18 cellular contexts compared by ENCODE assay signal in genomic region chr2:120373424-120373823, GRCh38. TPM values are rescaled to one million over a fixed set of nuclear protein-coding genes. Genes with fewer than 3 reads are reported as not detected.
"Had no signal": no experiment of that assay in that cellular context is flagged by ENCODE, and none has a peak within 500 bp of the region (broad histone marks: within the 10 kb centered on the region; RNA-seq: fewer than 3 reads in every experiment).

No MANE protein-coding gene starts in this region.

- H3K9me3 Mint-ChIP-seq: activated CD4-positive, alpha-beta memory T cell treated with anti-CD3 and anti-CD28 coated beads, Interleukin-2, amount 10 ng/mL, durations not matched to agents 7 days and 5 days; effector memory CD8-positive, alpha-beta T cell; natural killer cell; stimulated activated naive B cell treated with anti-CD40 and anti-IgM and Interleukin-4, amounts not matched to agents 10 μg/mL and 1 μg/mL and 100 μg/mL, for 72 hours had no signal

- DNase-seq: activated CD4-positive, alpha-beta memory T cell treated with anti-CD3 and anti-CD28 coated beads, Interleukin-2, amount 10 ng/mL, durations not matched to agents 7 days and 5 days; activated CD4-positive, alpha-beta T cell treated with anti-CD3 and anti-CD28 coated beads for 48 hours; activated CD4-positive, CD25-positive, alpha-beta regulatory T cell; activated CD8-positive, alpha-beta memory T cell treated with anti-CD3 and anti-CD28 coated beads, Interleukin-2, amount 10 ng/mL, durations not matched to agents 7 days and 5 days; amygdala; effector memory CD8-positive, alpha-beta T cell; left cardiac atrium; natural killer cell; spleen; stimulated activated CD4-positive, alpha-beta T cell treated with anti-CD3 and anti-CD28 coated beads, Interleukin-4, amount 100 ng/mL, for 4 hours; stimulated activated naive B cell treated with anti-CD40 and anti-IgM and Interleukin-4, amounts not matched to agents 10 μg/mL and 1 μg/mL and 100 μg/mL, for 72 hours; T-helper 1 cell; T-helper 9 cell; upper lobe of right lung had no signal

- H3K27me3 ChIP-seq: upper lobe of right lung had no signal

- H3K36me3 Mint-ChIP-seq: activated CD8-positive, alpha-beta memory T cell treated with anti-CD3 and anti-CD28 coated beads, Interleukin-2, amount 10 ng/mL, durations not matched to agents 7 days and 5 days; activated naive CD8-positive, alpha-beta T cell; natural killer cell; stimulated activated naive B cell treated with anti-CD40 and anti-IgM and Interleukin-4, amounts not matched to agents 10 μg/mL and 1 μg/mL and 100 μg/mL, for 72 hours had no signal

- H3K4me3 ChIP-seq: lower lobe of right lung, spleen, upper lobe of right lung had no signal

- H3K9me3 ChIP-seq: lower lobe of right lung, neutrophil, spleen, upper lobe of right lung had no signal

- H3K4me3 Mint-ChIP-seq: activated CD4-positive, alpha-beta memory T cell treated with anti-CD3 and anti-CD28 coated beads, Interleukin-2, amount 10 ng/mL, durations not matched to agents 7 days and 5 days; activated CD8-positive, alpha-beta memory T cell treated with anti-CD3 and anti-CD28 coated beads, Interleukin-2, amount 10 ng/mL, durations not matched to agents 7 days and 5 days; activated naive CD8-positive, alpha-beta T cell; effector memory CD8-positive, alpha-beta T cell; natural killer cell; stimulated activated naive B cell treated with anti-CD40 and anti-IgM and Interleukin-4, amounts not matched to agents 10 μg/mL and 1 μg/mL and 100 μg/mL, for 72 hours had no signal

- H3K4me1 ChIP-seq: lower lobe of right lung, parathyroid adenoma, spleen, upper lobe of right lung had no signal

- ATAC-seq: activated CD8-positive, alpha-beta memory T cell treated with anti-CD3 and anti-CD28 coated beads, Interleukin-2, amount 10 ng/mL, durations not matched to agents 7 days and 5 days; effector memory CD8-positive, alpha-beta T cell; left cardiac atrium; lower lobe of right lung; stimulated activated naive B cell treated with anti-CD40 and anti-IgM and Interleukin-4, amounts not matched to agents 10 μg/mL and 1 μg/mL and 100 μg/mL, for 72 hours; upper lobe of right lung had no signal

- H3K36me3 ChIP-seq: lower lobe of right lung, neutrophil, spleen, upper lobe of right lung had no signal

- H3K27ac ChIP-seq: lower lobe of right lung, neutrophil, parathyroid adenoma, spleen, upper lobe of right lung had no signal

- H3K9ac ChIP-seq: parathyroid adenoma had no signal

- H3K27ac Mint-ChIP-seq: activated CD4-positive, alpha-beta memory T cell treated with anti-CD3 and anti-CD28 coated beads, Interleukin-2, amount 10 ng/mL, durations not matched to agents 7 days and 5 days; activated CD8-positive, alpha-beta memory T cell treated with anti-CD3 and anti-CD28 coated beads, Interleukin-2, amount 10 ng/mL, durations not matched to agents 7 days and 5 days; activated naive CD8-positive, alpha-beta T cell; effector memory CD8-positive, alpha-beta T cell; natural killer cell; stimulated activated naive B cell treated with anti-CD40 and anti-IgM and Interleukin-4, amounts not matched to agents 10 μg/mL and 1 μg/mL and 100 μg/mL, for 72 hours had no signal

- H3K4me1 Mint-ChIP-seq: activated CD4-positive, alpha-beta memory T cell treated with anti-CD3 and anti-CD28 coated beads, Interleukin-2, amount 10 ng/mL, durations not matched to agents 7 days and 5 days; activated CD8-positive, alpha-beta memory T cell treated with anti-CD3 and anti-CD28 coated beads, Interleukin-2, amount 10 ng/mL, durations not matched to agents 7 days and 5 days; natural killer cell; stimulated activated naive B cell treated with anti-CD40 and anti-IgM and Interleukin-4, amounts not matched to agents 10 μg/mL and 1 μg/mL and 100 μg/mL, for 72 hours had no signal

RNA-seq across cellular contexts. Expression of gene INHBB, which starts 27.5 kb away (rescaled TPM):
- total RNA-seq: activated CD4-positive, alpha-beta memory T cell treated with anti-CD3 and anti-CD28 coated beads, Interleukin-2, amount 10 ng/mL, durations not matched to agents 7 days and 5 days; activated CD8-positive, alpha-beta memory T cell treated with anti-CD3 and anti-CD28 coated beads, Interleukin-2, amount 10 ng/mL, durations not matched to agents 7 days and 5 days had no signal
